In genomic region chr22:19466126-19466716, GRCh38 we compare ENCODE assay signal across 22 cellular contexts.
"Had no signal": no experiment of that assay in that cellular context is flagged by ENCODE, and none has a peak within 500 bp of the region (broad histone marks: within the 10 kb centered on the region; RNA-seq: fewer than 3 reads in every experiment).

No MANE protein-coding gene starts in this region.

- H3K9me3 ChIP-seq: esophagus muscularis mucosa, gastrocnemius medialis, left ventricle myocardium inferior, lower lobe of right lung, ovary, right atrium auricular region, sigmoid colon, testis, tibial nerve, upper lobe of right lung, vagina had no signal

- H3K4me3 ChIP-seq: esophagus muscularis mucosa, gastrocnemius medialis, left ventricle myocardium inferior, lower lobe of right lung, neural progenitor cell, ovary, right atrium auricular region, sigmoid colon, skin epidermis, testis, tibial nerve, upper lobe of right lung, vagina had no signal

- H3K27me3 ChIP-seq: esophagus muscularis mucosa, gastrocnemius medialis, neural progenitor cell, ovary, right atrium auricular region, sigmoid colon, testis, tibial nerve, upper lobe of right lung, vagina had no signal

- H3K4me1 ChIP-seq: esophagus muscularis mucosa, gastrocnemius medialis, left ventricle myocardium inferior, lower lobe of right lung, neural progenitor cell, right atrium auricular region, sigmoid colon, testis, tibial nerve, upper lobe of right lung, vagina had no signal

- H3K36me3 ChIP-seq: neural progenitor cell, ovary had no signal

- H3K27ac ChIP-seq: epithelial cell of prostate, esophagus muscularis mucosa, gastrocnemius medialis, left ventricle myocardium inferior, lower lobe of right lung, neural progenitor cell, ovary, right atrium auricular region, sigmoid colon, skin epidermis, testis, tibial nerve, upper lobe of right lung, vagina had no signal

- DNase-seq: effector memory CD8-positive, alpha-beta T cell; gastrocnemius medialis; kidney; left cardiac atrium; left ventricle myocardium inferior; lower lobe of right lung; nucleus accumbens; ovary; sigmoid colon; stimulated activated CD4-positive, alpha-beta T cell treated with anti-CD3 and anti-CD28 coated beads, Interleukin-2, amount 100 ng/mL, for 24 hours; stimulated activated CD4-positive, alpha-beta T cell treated with anti-CD3 and anti-CD28 coated beads, Interleukin-4, amount 100 ng/mL, for 4 hours; stimulated activated naive B cell treated with anti-CD40 and anti-IgM and Interleukin-4, amounts not matched to agents 10 μg/mL and 1 μg/mL and 100 μg/mL, for 72 hours; stimulated activated naive CD8-positive, alpha-beta T cell treated with anti-CD3 and anti-CD28 coated beads, Interleukin-15, amount 100 ng/mL, for 72 hours; testis; upper lobe of right lung had no signal
